Comparison of ENCODE assay signal across 7 cellular contexts in genomic region chr9:35656841-35657326, GRCh38. TPM values are rescaled to one million over a fixed set of nuclear protein-coding genes. Genes with fewer than 3 reads are reported as not detected.
A peak's percentile ranks its signal among the peaks of the same experiment; 100 is the strongest.
DNase-seq lines count a peak whose midpoint lies in the region; ATAC-seq lines count a peak whose summit lies in the region.

No MANE protein-coding gene starts in this region.

- no peaks in the 10 kb centered on the region for H3K27me3 Mint-ChIP-seq in stimulated activated memory B cell treated with anti-CD40 and anti-IgM and Interleukin-4, amounts not matched to agents 10 μg/mL and 1 μg/mL and 100 μg/mL, for 72 hours

- peaks cover 13 to 14% of the 10 kb centered on the region in 2 donors for H3K36me3 Mint-ChIP-seq in activated naive CD4-positive, alpha-beta T cell treated with anti-CD3 and anti-CD28 coated beads, Interleukin-2, amount 50 U/mL, for 72 hours
- peaks cover 22% of the 10 kb centered on the region for H3K36me3 Mint-ChIP-seq in stimulated activated memory B cell treated with anti-CD40 and anti-IgM and Interleukin-4, amounts not matched to agents 10 μg/mL and 1 μg/mL and 100 μg/mL, for 72 hours

- H3K27ac ChIP-seq in HUES64 (ENCODE audit: low read depth, low read length) (peak overlapping the region; percentile 68), iPS-18a (ENCODE audit: low read length) (no peak overlapping the region)

- H3K9ac ChIP-seq in HUES64 (ENCODE audit: low read depth, low read length) (peak overlapping the region; percentile 67), iPS-18a (ENCODE audit: low read length) (peak overlapping the region; percentile 74)

- H3K27me3 ChIP-seq in HUES64 (ENCODE audit: insufficient read depth, low read length) (0 out of 2 replicates have a peak, but pooled peaks cover 5% of the 10 kb centered on the region), iPS-18a (ENCODE audit: control insufficient read depth, insufficient read depth, low read length) (peaks cover 13% of the 10 kb centered on the region)

- H3K9me3 ChIP-seq in HUES64 (ENCODE audit: insufficient read depth, low read depth, low read length) (no peaks in the 10 kb centered on the region), iPS-18a (ENCODE audit: control insufficient read depth, low read depth, low read length) (no peaks in the 10 kb centered on the region)

- peak overlapping the region; percentile 94 for H3K4me3 Mint-ChIP-seq in stimulated activated memory B cell treated with anti-CD40 and anti-IgM and Interleukin-4, amounts not matched to agents 10 μg/mL and 1 μg/mL and 100 μg/mL, for 72 hours

- no peaks in the 10 kb centered on the region for H3K9me3 Mint-ChIP-seq in activated naive CD4-positive, alpha-beta T cell treated with anti-CD3 and anti-CD28 coated beads, Interleukin-2, amount 50 U/mL, for 72 hours
- no peaks in the 10 kb centered on the region for H3K9me3 Mint-ChIP-seq in stimulated activated memory B cell treated with anti-CD40 and anti-IgM and Interleukin-4, amounts not matched to agents 10 μg/mL and 1 μg/mL and 100 μg/mL, for 72 hours

- ATAC-seq in activated naive CD4-positive, alpha-beta T cell treated with anti-CD3 and anti-CD28 coated beads, Interleukin-2, amount 50 U/mL, for 72 hours, result no peak
- ATAC-seq in stimulated activated memory B cell treated with anti-CD40 and anti-IgM and Interleukin-4, amounts not matched to agents 10 μg/mL and 1 μg/mL and 100 μg/mL, for 72 hours, result no peak
- ATAC-seq in GM21528 (IDR thresholded peaks at IDR 0.05; ENCODE audit: low FRiP score, unreplicated experiment) (no peak), HG03432 (IDR thresholded peaks at IDR 0.05; ENCODE audit: unreplicated experiment) (no peak)

- no peak for DNase-seq in activated naive CD4-positive, alpha-beta T cell treated with anti-CD3 and anti-CD28 coated beads, Interleukin-2, amount 50 U/mL, for 72 hours (ENCODE audit: low spot score in 2 of 2)
- no peak for DNase-seq in HT-29 (ENCODE audit: low spot score)

- H3K36me3 ChIP-seq in HUES64 (ENCODE audit: insufficient read depth, low read length), result peaks cover 19% of the 10 kb centered on the region
- peaks cover 15% of the 10 kb centered on the region for H3K36me3 ChIP-seq in iPS-18a (ENCODE audit: control insufficient read depth, low read depth, low read length)

- 69% methylated on average over 14 of the region's 14 CpGs for WGBS in HUES64

- H3K4me3 ChIP-seq in HUES64 (ENCODE audit: low read length) (peak overlapping the region; percentile 62), iPS-18a (ENCODE audit: low read length) (peak overlapping the region; percentile 95)

- peaks cover 8% of the 10 kb centered on the region; the same call in 1 of the 2 replicates for H3K4me1 ChIP-seq in HUES64 (ENCODE audit: insufficient read depth, low read length)
- peaks cover 9% of the 10 kb centered on the region for H3K4me1 ChIP-seq in iPS-18a (ENCODE audit: control insufficient read depth, low read depth, low read length)

- H3K4me1 Mint-ChIP-seq in stimulated activated memory B cell treated with anti-CD40 and anti-IgM and Interleukin-4, amounts not matched to agents 10 μg/mL and 1 μg/mL and 100 μg/mL, for 72 hours, result peaks cover 59% of the 10 kb centered on the region

- peak overlapping the region; percentile 96 to 100 for H3K27ac Mint-ChIP-seq in activated naive CD4-positive, alpha-beta T cell treated with anti-CD3 and anti-CD28 coated beads, Interleukin-2, amount 50 U/mL, for 72 hours
- H3K27ac Mint-ChIP-seq in stimulated activated memory B cell treated with anti-CD40 and anti-IgM and Interleukin-4, amounts not matched to agents 10 μg/mL and 1 μg/mL and 100 μg/mL, for 72 hours, result peak overlapping the region; percentile 99

RNA-seq across cellular contexts. Expression of gene RMRP, which starts 0.9 kb away (rescaled TPM):
- polyA plus RNA-seq in HUES64 (2013, experiment 1 of 2), result 9,126 TPM
- polyA plus RNA-seq in HUES64 (2013, experiment 2 of 2), result 12,827 TPM
- total RNA-seq in activated naive CD4-positive, alpha-beta T cell treated with anti-CD3 and anti-CD28 coated beads, Interleukin-2, amount 50 U/mL, for 72 hours, result 1,000 to 10,000 TPM; 3,566 to 7,483 TPM
- 23,916 and 27,637 TPM in 2 replicates for total RNA-seq in HT-29 (2014; rRNA removed; shearing (Covaris generic))

RNA-seq across cellular contexts. Expression of gene CCDC107, which starts 1.2 kb away (rescaled TPM):
- polyA plus RNA-seq in HUES64 (2013, experiment 1 of 2), result 9.9 TPM
- polyA plus RNA-seq in HUES64 (2013, experiment 2 of 2), result 12.9 TPM
- 10 to 100 TPM; 10.2 to 24.4 TPM for total RNA-seq in activated naive CD4-positive, alpha-beta T cell treated with anti-CD3 and anti-CD28 coated beads, Interleukin-2, amount 50 U/mL, for 72 hours
- 19.7 and 19.9 TPM in 2 replicates for total RNA-seq in HT-29 (2014; rRNA removed; shearing (Covaris generic))

RNA-seq across cellular contexts. Expression of gene SIT1, which starts 6.2 kb away (rescaled TPM):
- polyA plus RNA-seq in HUES64 (2013, experiment 1 of 2), result 2.3 TPM
- polyA plus RNA-seq in HUES64 (2013, experiment 2 of 2), result 2.2 TPM
- total RNA-seq in activated naive CD4-positive, alpha-beta T cell treated with anti-CD3 and anti-CD28 coated beads, Interleukin-2, amount 50 U/mL, for 72 hours, result 100 to 1,000 TPM in 1 of 2 donors, 10 to 100 TPM in 1; 67.8 to 122 TPM
- total RNA-seq in HT-29 (2014; rRNA removed; shearing (Covaris generic)), result not detected in 2 replicates

RNA-seq across cellular contexts. Expression of gene ARHGEF39, which starts 8.1 kb away (rescaled TPM):
- 15.7 TPM for polyA plus RNA-seq in HUES64 (2013, experiment 1 of 2)
- 17.3 TPM for polyA plus RNA-seq in HUES64 (2013, experiment 2 of 2)
- total RNA-seq in activated naive CD4-positive, alpha-beta T cell treated with anti-CD3 and anti-CD28 coated beads, Interleukin-2, amount 50 U/mL, for 72 hours, result 10 to 100 TPM; 21.6 to 22.8 TPM
- total RNA-seq in HT-29 (2014; rRNA removed; shearing (Covaris generic)), result 16.2 and 23.4 TPM in 2 replicates

RNA-seq across cellular contexts. Expression of gene CA9, which starts 16.8 kb away (rescaled TPM):
- 1.4 TPM for polyA plus RNA-seq in HUES64 (2013, experiment 1 of 2)
- polyA plus RNA-seq in HUES64 (2013, experiment 2 of 2), result 1.3 TPM
- total RNA-seq in activated naive CD4-positive, alpha-beta T cell treated with anti-CD3 and anti-CD28 coated beads, Interleukin-2, amount 50 U/mL, for 72 hours, result 1 to 10 TPM in 1 of 2 donors, under 1 TPM in 1; 0.73 to 1.1 TPM
- total RNA-seq in HT-29 (2014; rRNA removed; shearing (Covaris generic)), result 82.8 and 95.4 TPM in 2 replicates

Comparison
In these comparisons a context has a peak if more than half of its experiments do, and no peak if none do; other contexts are left out.
1. RNA of gene SIT1, which starts 6.2 kb away (total RNA-seq): 67.8 to 122 TPM in activated naive CD4-positive, alpha-beta T cell treated with anti-CD3 and anti-CD28 coated beads, Interleukin-2, amount 50 U/mL, for 72 hours; not detected in HT-29; every median in the first group is over 10 times any median in the second.